13 cellular contexts compared by ENCODE assay signal in genomic region chr5:111013011-111013410, GRCh38. TPM values are rescaled to one million over a fixed set of nuclear protein-coding genes. Genes with fewer than 3 reads are reported as not detected.
"Had no signal": no experiment of that assay in that cellular context is flagged by ENCODE, and none has a peak within 500 bp of the region (broad histone marks: within the 10 kb centered on the region; RNA-seq: fewer than 3 reads in every experiment).

No MANE protein-coding gene starts in this region.

- H3K27ac ChIP-seq: coronary artery, psoas muscle, sigmoid colon, thoracic aorta had no signal

- H3K9me3 ChIP-seq: psoas muscle, sigmoid colon, thoracic aorta had no signal

- H3K4me3 ChIP-seq: coronary artery, psoas muscle, sigmoid colon, thoracic aorta had no signal

- H3K27me3 ChIP-seq: sigmoid colon had no signal

- DNase-seq: activated CD4-positive, alpha-beta T cell treated with anti-CD3 and anti-CD28 coated beads, Interleukin-2, amount 50 U/mL, for 1 hour; activated naive CD4-positive, alpha-beta T cell treated with anti-CD3 and anti-CD28 coated beads, Interleukin-2, amount 10 ng/mL, durations not matched to agents 7 days and 5 days; amygdala; effector CD8-positive, alpha-beta T cell; left colon; nucleus accumbens; psoas muscle; sigmoid colon; stimulated activated CD4-positive, alpha-beta T cell treated with anti-CD3 and anti-CD28 coated beads, Interleukin-2, amount 100 ng/mL, for 48 hours had no signal

- H3K4me1 ChIP-seq: psoas muscle, sigmoid colon had no signal

- H3K36me3 ChIP-seq: sigmoid colon, thoracic aorta had no signal

RNA-seq across cellular contexts. Expression of gene TSLP, which starts 58.5 kb away (rescaled TPM):
- total RNA-seq: natural killer cell treated with Interleukin-12 subunit alpha and Interleukin-12 subunit beta and Interleukin-15 and Interleukin-18, amount 100 ng/mL, for 72 hours; T-helper 2 cell treated with Interferon-gamma antibody and Interleukin-4, amounts not matched to agents 100 ng/mL and 5 ng/mL, for 36 hours had no signal
